Comparison of ENCODE assay signal across 17 cellular contexts in the genomic region with DNA sequence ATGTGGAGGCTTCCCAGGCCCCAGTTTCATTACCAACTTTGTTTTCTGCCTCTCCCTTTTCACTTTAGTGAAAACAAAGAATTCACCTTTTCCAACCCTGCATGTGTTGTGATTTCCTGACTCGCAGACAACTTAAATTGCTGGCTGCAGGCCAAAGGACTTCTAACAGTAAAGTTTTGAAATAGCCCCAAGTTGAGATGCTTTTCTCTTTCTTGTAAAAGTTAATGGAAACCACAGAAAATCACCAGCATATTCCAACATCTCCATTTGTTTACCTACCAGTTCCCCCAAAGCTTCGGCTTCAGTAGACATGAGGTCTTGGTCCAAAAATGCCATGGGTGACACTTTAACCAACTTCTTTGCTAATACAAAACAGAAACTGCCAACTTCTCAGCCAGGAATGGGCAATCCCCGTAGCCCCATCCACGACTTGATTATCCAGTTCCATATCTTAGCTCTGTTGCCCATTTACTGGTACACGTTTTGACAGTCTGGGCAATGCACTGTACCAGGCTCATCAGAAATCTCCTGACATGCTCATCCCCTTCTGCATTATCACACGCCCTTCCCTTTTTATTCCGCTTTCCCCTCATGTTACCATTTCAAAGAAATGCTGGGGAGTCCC.
A peak's percentile ranks its signal among the peaks of the same experiment; 100 is the strongest.
DNase-seq lines count a peak whose midpoint lies in the region; TF ChIP-seq lines count a peak whose summit lies in the region.
"Had no signal": no experiment of that assay in that cellular context is flagged by ENCODE, and none has a peak within 500 bp of the region (broad histone marks: within the 10 kb centered on the region; RNA-seq: fewer than 3 reads in every experiment).

No MANE protein-coding gene starts in this region.

- no peak for TF ChIP-seq CTCF in cardiac fibroblast (IDR thresholded peaks at IDR 0.05; ENCODE audit: low read depth, low read length)
- TF ChIP-seq CTCF in hepatocyte (IDR thresholded peaks at IDR 0.05; ENCODE audit: poor library complexity): no peak

- no peak overlapping the region for H2AFZ ChIP-seq in hepatocyte
- H2AFZ ChIP-seq: PC-9 had no signal

- H3K4me1 ChIP-seq in hepatocyte (ENCODE audit: insufficient read depth): peaks cover 25% of the 10 kb centered on the region
- H3K4me1 ChIP-seq: ascending aorta, SJCRH30, transverse colon had no signal

- H3K27me3 ChIP-seq in hepatocyte: no peaks in the 10 kb centered on the region
- H3K27me3 ChIP-seq: ascending aorta, ovary, SJCRH30, transverse colon had no signal

- H3K79me2 ChIP-seq in hepatocyte: no peaks in the 10 kb centered on the region

- no peak overlapping the region for H3K4me3 ChIP-seq in cardiac fibroblast (replicated peaks in 1 of 2; ENCODE audit: low read depth in 2 of 2, low read length in 2 of 2)
- no peak overlapping the region for H3K4me3 ChIP-seq in hepatocyte
- H3K4me3 ChIP-seq: ascending aorta, ovary, PC-9, SJCRH30, skin epidermis, transverse colon had no signal

- intact Hi-C loops in posterior cingulate gyrus (cut with DNase I): no loop called here

- DNase-seq in HK-2 (ENCODE audit: unreplicated experiment) (peak; percentile 2), cardiac fibroblast (ENCODE audit: low read depth in 2 of 2) (peak; percentile 29 to 45), hepatocyte (ENCODE audit: low spot score) (peak; percentile 67), renal cortical epithelial cell (ENCODE audit: low read depth) (peak; percentile 74), CD1c-positive myeloid dendritic cell (ENCODE audit: extremely low spot score) (no peak), NCI-H128 (lab: John Stamatoyannopoulos, UW; ENCODE audit: unreplicated experiment) (no peak), SIG-M5 (lab: John Stamatoyannopoulos, UW) (no peak), posterior cingulate gyrus (no peak)
- DNase-seq: activated naive CD4-positive, alpha-beta T cell treated with anti-CD3 and anti-CD28 coated beads, Interleukin-2, amount 50 U/mL, for 16 hours; activated T-cell treated with anti-CD3 and anti-CD28 coated beads, Interleukin-2, amount 50 U/mL, for 4 hours; NCI-H1417 treated with DMSO at 0.1 percent for 48 hours; ovary; PC-9; SJCRH30; transverse colon had no signal

- H3K9me3 ChIP-seq in hepatocyte (ENCODE audit: low read depth): no peaks in the 10 kb centered on the region
- H3K9me3 ChIP-seq: ascending aorta, ovary, SJCRH30, transverse colon had no signal

- H3K9me2 ChIP-seq in hepatocyte (replicated peaks; ENCODE audit: insufficient read depth): no peaks in the 10 kb centered on the region

- no peaks in the 10 kb centered on the region for H4K20me1 ChIP-seq in hepatocyte (ENCODE audit: insufficient read depth, poor library complexity, severe bottlenecking)

- WGBS in hepatocyte (ENCODE audit: low lambda C conversion rate, missing lambda C conversion rate): 53% methylated on average over 7 of the region's 7 CpGs

- H3K27ac ChIP-seq in hepatocyte: peak overlapping the region; percentile 85
- H3K27ac ChIP-seq: ascending aorta, ovary, PC-9, SJCRH30, skin epidermis, transverse colon had no signal

- H3K36me3 ChIP-seq in hepatocyte (replicated peaks; ENCODE audit: insufficient read depth, low read depth): no peaks in the 10 kb centered on the region
- H3K36me3 ChIP-seq: ascending aorta, ovary, SJCRH30, transverse colon had no signal

- H3K4me2 ChIP-seq in hepatocyte: no peak overlapping the region
- H3K4me2 ChIP-seq: PC-9 had no signal

Comparison
In these comparisons a context has a peak if more than half of its experiments do, and no peak if none do; other contexts are left out.
1. DNase-seq: peak in HK-2 (single experiment), cardiac fibroblast (2 of 2), hepatocyte (single experiment) and renal cortical epithelial cell (single experiment); none in CD1c-positive myeloid dendritic cell (single experiment), NCI-H128 (single experiment), SIG-M5 (single experiment) and posterior cingulate gyrus (0 of 10).